In genomic region chr3:11720220-11721113, GRCh38 we compare ENCODE assay signal across 8 cellular contexts.
DNase-seq lines count a peak whose midpoint lies in the region; ATAC-seq and TF ChIP-seq lines count a peak whose summit lies in the region.

No MANE protein-coding gene starts in this region.

- TF ChIP-seq CTCF in HFFc6 (IDR thresholded peaks at IDR 0.05), result peak; percentile 20; the same call in 1 of the 2 replicates
- no peak for TF ChIP-seq CTCF in coronary artery (IDR thresholded peaks at IDR 0.05)

- H3K36me3 Mint-ChIP-seq in HFFc6 (ENCODE audit: low read depth), result no peaks in the 10 kb centered on the region

- no peaks in the 10 kb centered on the region for H3K36me3 ChIP-seq in ES-I3 (ENCODE audit: insufficient read depth, low read length)

- H3K4me1 ChIP-seq in ES-I3 (ENCODE audit: insufficient read depth, low read length), result peaks cover 13% of the 10 kb centered on the region

- H3K9ac ChIP-seq in ES-I3 (ENCODE audit: low read depth, low read length), result peak overlapping the region; percentile 73

- H3K4me3 Mint-ChIP-seq in HFFc6, result peak overlapping the region; percentile 91

- H3K9me3 ChIP-seq in ES-I3 (ENCODE audit: control insufficient read depth, insufficient read depth, low read length), result no peaks in the 10 kb centered on the region

- peaks cover 12% of the 10 kb centered on the region for H3K27me3 Mint-ChIP-seq in HFFc6 (ENCODE audit: insufficient read depth)

- no peak for ATAC-seq in HG03520 (IDR thresholded peaks at IDR 0.05; ENCODE audit: unreplicated experiment)

- H3K4me3 ChIP-seq in coronary artery, result peak overlapping the region; percentile 85

- peak overlapping the region; percentile 71 for H3K27ac Mint-ChIP-seq in HFFc6

- peak overlapping the region; percentile 93 to 97 for H3K27ac ChIP-seq in coronary artery
- H3K27ac ChIP-seq in layer of hippocampus (ENCODE audit: low read depth, low read length), result peak overlapping the region; percentile 18

- DNase-seq in HFFc6 (peak; percentile 69), NCI-H2196 treated with DMSO at 0.1 percent for 48 hours (lab: John Stamatoyannopoulos, UW; ENCODE audit: unreplicated experiment) (peak; percentile 40), coronary artery (ENCODE audit: low spot score) (peak; percentile 91)
- peak; percentile 42 to 48 for DNase-seq in activated CD4-positive, alpha-beta T cell treated with anti-CD3 and anti-CD28 coated beads for 4 hours
- peak; percentile 11 to 28 for DNase-seq in stimulated activated CD4-positive, alpha-beta T cell treated with anti-CD3 and anti-CD28 coated beads, Interleukin-15, amount 100 ng/mL, for 1 hour (ENCODE audit: low read depth in 1 of 2, low spot score in 1 of 2)

- H3K9me3 Mint-ChIP-seq in HFFc6, result no peaks in the 10 kb centered on the region

- H3K4me1 Mint-ChIP-seq in HFFc6 (ENCODE audit: low read depth), result peaks cover 36% of the 10 kb centered on the region

- H3K27me3 ChIP-seq in layer of hippocampus (ENCODE audit: control insufficient read depth, insufficient read depth, low read length), result no peaks in the 10 kb centered on the region

Comparison
In these comparisons a context has a peak if more than half of its experiments do, and no peak if none do; other contexts are left out.
1. DNase-seq: peak in every context shown above with its lines; median percentile 91 in coronary artery; 69 in HFFc6; 45 in activated CD4-positive, alpha-beta T cell treated with anti-CD3 and anti-CD28 coated beads for 4 hours; 40 in NCI-H2196 treated with DMSO at 0.1 percent for 48 hours; 20 in stimulated activated CD4-positive, alpha-beta T cell treated with anti-CD3 and anti-CD28 coated beads, Interleukin-15, amount 100 ng/mL, for 1 hour.